8 cellular contexts compared by ENCODE assay signal in the genomic region with DNA sequence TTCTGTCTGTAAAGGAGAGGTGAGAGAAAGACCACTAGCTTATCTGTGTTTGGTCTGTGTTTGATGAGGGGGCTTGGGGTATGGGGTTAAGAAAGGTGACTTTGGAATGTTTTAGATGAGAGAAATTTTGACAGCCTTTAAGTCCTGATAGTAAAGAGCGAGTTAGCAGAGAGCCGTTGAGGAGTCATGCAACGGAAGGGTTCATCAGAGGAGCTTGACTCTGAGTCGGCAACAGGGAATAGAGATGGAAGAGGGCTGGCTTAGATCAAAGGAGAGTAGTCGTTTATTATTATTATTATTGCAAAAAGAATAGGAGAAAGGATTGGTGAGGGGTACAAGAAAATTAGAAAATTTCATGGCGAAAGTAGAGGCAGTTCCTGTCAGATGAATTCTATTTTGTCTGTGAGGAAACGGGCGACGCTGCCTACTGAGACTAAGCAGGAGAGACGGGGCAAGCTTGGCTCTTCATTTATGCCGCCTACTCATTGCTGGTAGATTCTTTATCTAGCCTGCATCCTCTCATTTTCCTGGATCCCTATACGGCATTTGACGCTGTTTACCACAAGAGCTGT. TPM values are rescaled to one million over a fixed set of nuclear protein-coding genes. Genes with fewer than 3 reads are reported as not detected.
DNase-seq lines count a peak whose midpoint lies in the region; ATAC-seq, FAIRE-seq and TF ChIP-seq lines count a peak whose summit lies in the region.

No MANE protein-coding gene starts in this region.

- peak overlapping the region; percentile 94 to 96 (median 95) for H3K4me3 Mint-ChIP-seq in CD4-positive, CD25-positive, alpha-beta regulatory T cell
- peak overlapping the region; percentile 88 for H3K4me3 Mint-ChIP-seq in activated B cell treated with CpG ODN at 0.5 μM for 24 hours

- H3K9me3 Mint-ChIP-seq in CD4-positive, CD25-positive, alpha-beta regulatory T cell, result peaks cover 0 to 1% (median 0%) of the 10 kb centered on the region in 7 donors
- H3K9me3 Mint-ChIP-seq in activated B cell treated with CpG ODN at 0.5 μM for 24 hours, result peaks cover 4% of the 10 kb centered on the region

- H3K27ac Mint-ChIP-seq in CD4-positive, CD25-positive, alpha-beta regulatory T cell, result peak overlapping the region; percentile 86 to 96 (median 95)
- peak overlapping the region; percentile 82 for H3K27ac Mint-ChIP-seq in activated B cell treated with CpG ODN at 0.5 μM for 24 hours

- peaks cover 3% of the 10 kb centered on the region for H3K36me3 Mint-ChIP-seq in CD4-positive, CD25-positive, alpha-beta regulatory T cell
- H3K36me3 Mint-ChIP-seq in activated B cell treated with CpG ODN at 0.5 μM for 24 hours (ENCODE audit: low read depth), result peaks cover 9% of the 10 kb centered on the region

- POLR2A ChIA-PET in HEK293 (lab: Yijun Ruan, JAX) (no interaction called here), activated B cell treated with CpG ODN at 0.5 μM for 24 hours (lab: Charles Lee) (no interaction called here)

- CTCF ChIA-PET in HEK293 (lab: Yijun Ruan, JAX), result no interaction called here
- CTCF ChIA-PET in activated B cell treated with CpG ODN at 0.5 μM for 24 hours (lab: Charles Lee), result no interaction called here

- no peak for DNase-seq in CD4-positive, CD25-positive, alpha-beta regulatory T cell
- no peak for DNase-seq in activated B cell treated with CpG ODN at 0.5 μM for 24 hours
- DNase-seq in left ventricle myocardium superior, result no peak
- DNase-seq in GM19240 (ENCODE audit: insufficient read length, low spot score), result no peak
- DNase-seq in RCC 7860 (ENCODE audit: low spot score), result no peak

- no peaks in the 10 kb centered on the region for H3K9me3 ChIP-seq in CD4-positive, CD25-positive, alpha-beta regulatory T cell (ENCODE audit: control insufficient read depth in 2 of 2, low read length in 2 of 2)
- H3K9me3 ChIP-seq in HEK293 (ENCODE audit: control insufficient read depth, insufficient read depth, low read depth, low read length) (no peaks in the 10 kb centered on the region), skeletal muscle tissue (ENCODE audit: control insufficient read depth in 3 of 3, low read length in 3 of 3) (no peaks in the 10 kb centered on the region)

- H3K27me3 ChIP-seq in CD4-positive, CD25-positive, alpha-beta regulatory T cell (ENCODE audit: control insufficient read depth, insufficient read depth, low read length), result no peaks in the 10 kb centered on the region
- no peaks in the 10 kb centered on the region for H3K27me3 ChIP-seq in skeletal muscle tissue (ENCODE audit: control insufficient read depth in 3 of 3, insufficient read depth in 3 of 3, low read length in 3 of 3)

- FAIRE-seq in RCC 7860 (lab: Jason Lieb, UNC), result no peak

- peaks cover 11% of the 10 kb centered on the region for H3K4me1 ChIP-seq in CD4-positive, CD25-positive, alpha-beta regulatory T cell (ENCODE audit: control insufficient read depth, insufficient read depth, low read length, poor library complexity, severe bottlenecking)
- H3K4me1 ChIP-seq in HEK293 (ENCODE audit: control insufficient read depth, insufficient read depth, low read length), result no peaks in the 10 kb centered on the region
- peaks cover 5 to 9% (median 6%) of the 10 kb centered on the region in 3 donors for H3K4me1 ChIP-seq in skeletal muscle tissue (ENCODE audit: control insufficient read depth in 3 of 3, insufficient read depth in 3 of 3, low read length in 3 of 3)

- peak overlapping the region; percentile 52 to 66 (median 62) for H3K9ac ChIP-seq in skeletal muscle tissue (ENCODE audit: low read depth in 1 of 3, low read length in 3 of 3)

- H3K27ac ChIP-seq in CD4-positive, CD25-positive, alpha-beta regulatory T cell (ENCODE audit: insufficient read depth, low read length, poor library complexity, severe bottlenecking), result peak overlapping the region; percentile 76
- no peak overlapping the region for H3K27ac ChIP-seq in HEK293 (ENCODE audit: extremely low read depth, low read depth, low read length)
- peak overlapping the region; percentile 63 for H3K27ac ChIP-seq in skeletal muscle tissue (ENCODE audit: low read depth, low read length)

- peaks cover 0 to 35% (median 11%) of the 10 kb centered on the region in 4 donors for H3K4me1 Mint-ChIP-seq in CD4-positive, CD25-positive, alpha-beta regulatory T cell
- peaks cover 30% of the 10 kb centered on the region for H3K4me1 Mint-ChIP-seq in activated B cell treated with CpG ODN at 0.5 μM for 24 hours

- no peaks in the 10 kb centered on the region for H3K36me3 ChIP-seq in CD4-positive, CD25-positive, alpha-beta regulatory T cell (ENCODE audit: control insufficient read depth, insufficient read depth, low read length)
- H3K36me3 ChIP-seq in HEK293 (ENCODE audit: control insufficient read depth in 2 of 2, insufficient read depth in 1 of 2, low read length in 2 of 2) (no peaks in the 10 kb centered on the region), skeletal muscle tissue (ENCODE audit: control insufficient read depth in 3 of 3, insufficient read depth in 3 of 3, low read length in 3 of 3) (no peaks in the 10 kb centered on the region)

- no peak for ATAC-seq in CD4-positive, CD25-positive, alpha-beta regulatory T cell (ENCODE audit: low read depth in 2 of 2)
- ATAC-seq in activated B cell treated with CpG ODN at 0.5 μM for 24 hours (ENCODE audit: low read depth), result no peak
- ATAC-seq in left ventricle myocardium superior, result peak; percentile 45
- no peak for ATAC-seq in HG03469 (IDR thresholded peaks at IDR 0.05; ENCODE audit: unreplicated experiment)

- TF ChIP-seq CTCF in HEK293 (tag by site-specific recombination; IDR thresholded peaks at IDR 0.05) (no peak), activated B cell treated with CpG ODN at 0.5 μM for 24 hours (IDR thresholded peaks at IDR 0.05) (no peak)

- H3K27me3 Mint-ChIP-seq in CD4-positive, CD25-positive, alpha-beta regulatory T cell, result peaks cover 4% of the 10 kb centered on the region
- H3K27me3 Mint-ChIP-seq in activated B cell treated with CpG ODN at 0.5 μM for 24 hours, result no peaks in the 10 kb centered on the region

- intact Hi-C loops in activated B cell treated with CpG ODN at 0.5 μM for 24 hours (cut with micrococcal nuclease) (loop anchor here (1.0 kb wide), 1 partner anchor 854 kb away; the partner anchor contains the start of gene FUNDC2), left ventricle myocardium superior (cut with micrococcal nuclease) (no loop called here)

- peak overlapping the region; percentile 90 for H3K4me3 ChIP-seq in CD4-positive, CD25-positive, alpha-beta regulatory T cell (ENCODE audit: low read depth, low read length)
- H3K4me3 ChIP-seq in HEK293 (ENCODE audit: low read depth, low read length), result peak overlapping the region; percentile 36
- H3K4me3 ChIP-seq in skeletal muscle tissue (ENCODE audit: low read length in 3 of 3), result peak overlapping the region; percentile 73 to 92 (median 84)

TF ChIP-seq in HEK293, 187 proteins besides CTCF, POLR2A, EP300 and RAD21:
- TF ChIP-seq PRDM1 (tag by site-specific recombination; IDR thresholded peaks at IDR 0.05) (peak; percentile 24; the same call in 1 of the 2 replicates), KLF9 (tag by site-specific recombination; IDR thresholded peaks at IDR 0.05; ENCODE audit: low read depth) (no peak)
TF ChIP-seq in HEK293: peak in this region for 1.

RNA-seq across cellular contexts. Expression of gene VAMP7, which starts 0.5 kb away (rescaled TPM):
- total RNA-seq in CD4-positive, CD25-positive, alpha-beta regulatory T cell, result 24.8 TPM
- polyA plus RNA-seq in CD4-positive, CD25-positive, alpha-beta regulatory T cell, result 10 to 100 TPM; 56.9 to 71.1 (median 60.9) TPM
- 23.3 and 25.7 TPM in 2 replicates for total RNA-seq in activated B cell treated with CpG ODN at 0.5 μM for 24 hours
- total RNA-seq in left ventricle myocardium superior, result 19.2 TPM
- 17.2 TPM for total RNA-seq in skeletal muscle tissue

Comparison
In these comparisons a context has a peak if more than half of its experiments do, and no peak if none do; other contexts are left out.
1. H3K4me3 ChIP-seq: peak in every context shown above with its lines; median percentile 90 in CD4-positive, CD25-positive, alpha-beta regulatory T cell; 84 in skeletal muscle tissue; 36 in HEK293.